ENCODE assay signal across 21 cellular contexts in genomic region chr12:65300067-65300466, GRCh38. TPM values are rescaled to one million over a fixed set of nuclear protein-coding genes. Genes with fewer than 3 reads are reported as not detected.
A peak's percentile ranks its signal among the peaks of the same experiment; 100 is the strongest.
DNase-seq lines count a peak whose midpoint lies in the region; ATAC-seq, FAIRE-seq and TF ChIP-seq lines count a peak whose summit lies in the region.
"Had no signal": no experiment of that assay in that cellular context is flagged by ENCODE, and none has a peak within 500 bp of the region (broad histone marks: within the 10 kb centered on the region; RNA-seq: fewer than 3 reads in every experiment).

No MANE protein-coding gene starts in this region.

- peak overlapping the region; percentile 36 for H3K4me2 ChIP-seq in Loucy (ENCODE audit: low read depth, low read length, poor library complexity, severe bottlenecking)

- no peaks in the 10 kb centered on the region for H3F3A ChIP-seq in Loucy (ENCODE audit: low read depth)

- DNase-seq in heart right ventricle (no peak), Right ventricle myocardium superior (no peak), right cardiac atrium (no peak), ecto neural progenitor cell (ENCODE audit: low spot score) (no peak), RCC 7860 (ENCODE audit: low spot score) (no peak)
- DNase-seq: DMS153; DND-41; H7; KG1; MM.1S; NCI-H1048; NCI-H1694; NCI-H2029 treated with DMSO at 0.1 percent for 48 hours; NCI-H446 treated with DMSO at 0.1 percent for 48 hours; NK-92 treated with Interleukin-12 subunit alpha and Interleukin-12 subunit beta, amount 100 ng/mL, for 24 hours; RPMI8226; SHP77 treated with DMSO at 0.1 percent for 48 hours had no signal

- peaks cover 95% of the 10 kb centered on the region for H3K79me2 ChIP-seq in Loucy (ENCODE audit: insufficient read depth, low read length)

- FAIRE-seq in RCC 7860 (lab: Jason Lieb, UNC): no peak
- FAIRE-seq: GM18507 had no signal

- H2AFZ ChIP-seq in Loucy (ENCODE audit: low read length): no peak overlapping the region

- intact Hi-C loops in heart right ventricle (cut with DNase I) (loop anchor here in 1 of 10 donors (10.0 kb wide), 1 partner anchor 785 kb away; no protein-coding TSS in a partner anchor), Right ventricle myocardium superior (cut with DNase I) (no loop called here), right cardiac atrium (cut with DNase I) (no loop called here)

- ATAC-seq in heart right ventricle (peak in 3 of 8 donors; percentile 12 to 37 (median 13)), Right ventricle myocardium superior (ENCODE audit: poor library complexity) (no peak), right cardiac atrium (no peak), HG03025 (IDR thresholded peaks at IDR 0.05; ENCODE audit: low FRiP score, unreplicated experiment) (no peak)

- TF ChIP-seq CTCF in heart right ventricle (IDR thresholded peaks at IDR 0.05): no peak
- TF ChIP-seq CTCF in Loucy (conservative IDR thresholded peaks at IDR 0.05; ENCODE audit: low read length): no peak

- H3K9me2 ChIP-seq in Loucy (replicated peaks; ENCODE audit: low read depth, low read length): no peaks in the 10 kb centered on the region

- H3K27me3 ChIP-seq in heart right ventricle (no peaks in the 10 kb centered on the region), Loucy (ENCODE audit: insufficient read depth, low read length, poor library complexity, severe bottlenecking) (no peaks in the 10 kb centered on the region), right cardiac atrium (ENCODE audit: control insufficient read depth, insufficient read depth) (no peaks in the 10 kb centered on the region)

- H3K4me3 ChIP-seq in heart right ventricle (no peak overlapping the region), Loucy (ENCODE audit: low read length, poor library complexity, severe bottlenecking) (peak overlapping the region; percentile 9), right cardiac atrium (ENCODE audit: low read length) (no peak overlapping the region)
- H3K4me3 ChIP-seq: SK-N-MC had no signal

- WGBS in heart right ventricle, 2 donors: 46 to 64% methylated on average over 2 of the region's 2 CpGs
- 56% methylated on average over 2 of the region's 2 CpGs for WGBS in right cardiac atrium

- H3K4me1 ChIP-seq in heart right ventricle: peaks cover 2 to 72% (median 33%) of the 10 kb centered on the region in 9 donors
- H3K4me1 ChIP-seq in Loucy (ENCODE audit: insufficient read depth, low read length, poor library complexity, severe bottlenecking): peaks cover 20% of the 10 kb centered on the region
- H3K4me1 ChIP-seq in right cardiac atrium (ENCODE audit: control insufficient read depth, insufficient read depth, low read length): peaks cover 3% of the 10 kb centered on the region

- H3K9me3 ChIP-seq in heart right ventricle: no peaks in the 10 kb centered on the region
- H3K9me3 ChIP-seq in Loucy (ENCODE audit: insufficient read depth, low read depth, low read length): no peaks in the 10 kb centered on the region
- H3K9me3 ChIP-seq in right cardiac atrium (ENCODE audit: control insufficient read depth, low read length): no peaks in the 10 kb centered on the region

- H3K9ac ChIP-seq in Loucy (ENCODE audit: low read depth, low read length, poor library complexity, severe bottlenecking): no peak overlapping the region

- no peaks in the 10 kb centered on the region for H3K36me3 ChIP-seq in heart right ventricle
- no peaks in the 10 kb centered on the region for H3K36me3 ChIP-seq in Loucy (ENCODE audit: insufficient read depth, low read length)

- H3K27ac ChIP-seq in heart right ventricle: peak overlapping the region in 6 of 10 donors; percentile 1 to 47 (median 37)
- peak overlapping the region; percentile 57 for H3K27ac ChIP-seq in right cardiac atrium (ENCODE audit: low read length)
- H3K27ac ChIP-seq: SK-N-MC had no signal

- H4K20me1 ChIP-seq in Loucy (ENCODE audit: insufficient read depth, low read length, poor library complexity, severe bottlenecking): peaks cover 83% of the 10 kb centered on the region

RNA-seq across cellular contexts. Expression of gene MSRB3, which starts 21.6 kb away (rescaled TPM):
- total RNA-seq in heart right ventricle (100 to 1,000 TPM in 9 of 10 donors, 10 to 100 TPM in 1; 98.2 to 169 (median 121) TPM), Right ventricle myocardium superior (130 TPM), right cardiac atrium (100 to 1,000 TPM; 125 to 210 (median 131) TPM)
- polyA plus RNA-seq in heart right ventricle (10 to 100 TPM; 44.7 to 52.4 TPM), right cardiac atrium (59.7 TPM)
